In the genomic region with DNA sequence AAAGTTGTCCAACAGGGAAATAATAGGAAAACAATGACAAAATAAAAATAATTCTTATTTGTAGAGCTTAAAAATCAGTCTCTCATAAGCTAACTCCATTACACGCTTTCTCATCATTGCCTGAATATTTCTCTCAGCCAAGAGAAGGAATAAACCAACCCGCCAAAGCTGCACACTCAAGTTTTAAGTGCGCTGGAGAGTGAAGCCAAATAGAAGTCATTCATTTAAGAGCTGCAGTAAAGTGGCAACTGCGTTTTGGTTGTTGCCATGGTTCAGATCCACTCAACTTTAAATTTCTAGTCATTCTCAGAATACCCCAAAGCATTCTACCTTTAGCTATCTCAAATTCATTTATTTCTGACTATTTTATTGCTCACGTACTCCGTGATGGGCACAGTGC, we compare ENCODE assay signal across 25 cellular contexts.
DNase-seq lines count a peak whose midpoint lies in the region; ATAC-seq, FAIRE-seq and TF ChIP-seq lines count a peak whose summit lies in the region.
"Had no signal": no experiment of that assay in that cellular context is flagged by ENCODE, and none has a peak within 500 bp of the region (broad histone marks: within the 10 kb centered on the region; RNA-seq: fewer than 3 reads in every experiment).

No MANE protein-coding gene starts in this region.

- no peak overlapping the region for H2BK15ac ChIP-seq in H1 (ENCODE audit: low read length)

- peaks cover 0 to 1% (median 0%) of the 10 kb centered on the region in 4 experiments; a peak in 2 of 7 replicates for H3K27me3 ChIP-seq in H1 (replicated peaks in 1 of 4; ENCODE audit: control insufficient read depth in 3 of 4, extremely low read depth in 1 of 4, insufficient read depth in 3 of 4, low read length in 3 of 4)
- no peaks in the 10 kb centered on the region for H3K27me3 ChIP-seq in lower lobe of right lung (ENCODE audit: low read depth)
- H3K27me3 ChIP-seq in upper lobe of right lung: no peaks in the 10 kb centered on the region
- H3K27me3 ChIP-seq: BLaER1 treated with 17β-estradiol and CSF1 and Interleukin-3, amounts not matched to agents 10 nM and 100 nM had no signal

- no peaks in the 10 kb centered on the region for H3K4me1 ChIP-seq in H1 (replicated peaks in 1 of 4; ENCODE audit: control insufficient read depth in 3 of 4, insufficient read depth in 4 of 4, low read length in 3 of 4)
- H3K4me1 ChIP-seq in lower lobe of right lung: no peaks in the 10 kb centered on the region
- no peaks in the 10 kb centered on the region for H3K4me1 ChIP-seq in upper lobe of right lung
- H3K4me1 ChIP-seq: BLaER1 treated with 17β-estradiol and CSF1 and Interleukin-3, amounts not matched to agents 10 nM and 100 nM; Caco-2 had no signal

- no peaks in the 10 kb centered on the region for H3K79me1 ChIP-seq in H1 (ENCODE audit: low read depth, low read length)

- POLR2A ChIA-PET in H1 (lab: Charles Lee; ENCODE audit: partially characterized antibody): no interaction called here

- no peak overlapping the region for H3K56ac ChIP-seq in H1 (replicated peaks; ENCODE audit: insufficient read length, low read depth, low read length)

- H3K36me3 ChIP-seq in H1 (ENCODE audit: control insufficient read depth in 2 of 4, insufficient read depth in 4 of 4, low read length in 3 of 4) (no peaks in the 10 kb centered on the region), lower lobe of right lung (no peaks in the 10 kb centered on the region), upper lobe of right lung (no peaks in the 10 kb centered on the region)
- H3K36me3 ChIP-seq: BLaER1 treated with 17β-estradiol and CSF1 and Interleukin-3, amounts not matched to agents 10 nM and 100 nM had no signal

- CTCF ChIA-PET in H1 (lab: Charles Lee; ENCODE audit: partially characterized antibody): interaction anchor here (0.6 kb wide), 1 partner anchor 78 kb away, joined by 3 read pairs; no protein-coding TSS in a partner anchor

- no peak overlapping the region for H4K5ac ChIP-seq in H1 (ENCODE audit: insufficient read length, low read depth, low read length)

- no peak overlapping the region for H3K9ac ChIP-seq in H1 (replicated peaks in 1 of 4; ENCODE audit: extremely low read depth in 1 of 4, low read depth in 3 of 4, low read length in 3 of 4)
- H3K9ac ChIP-seq: BLaER1 treated with 17β-estradiol and CSF1 and Interleukin-3, amounts not matched to agents 10 nM and 100 nM had no signal

- 90% methylated on average over 6 of the region's 6 CpGs; no CpG with 5 or more reads in 1 of the 2 experiments for WGBS in H1 (ENCODE audit: extremely low coverage in 1 of 2, insufficient coverage in 1 of 2, insufficient read length in 1 of 2, insufficient replicate concordance in 2 of 2, low coverage in 1 of 2, low lambda C conversion rate in 2 of 2, missing lambda C conversion rate in 1 of 2), 2 experiments

- TF ChIP-seq RAD21 in H1 (IDR thresholded peaks at IDR 0.05 in 1 of 2, conservative IDR thresholded peaks at IDR 0.05 in 1 of 2; ENCODE audit: low read depth in 2 of 2, low read length in 2 of 2): no peak

- TF ChIP-seq POLR2A in H1 (IDR thresholded peaks at IDR 0.05; ENCODE audit: control extremely low read depth in 1 of 2, low read depth in 2 of 2, low read length in 2 of 2): no peak

- H4K8ac ChIP-seq in H1 (ENCODE audit: extremely low read depth, insufficient read depth, low read length): no peak overlapping the region

- no peak overlapping the region for H2BK20ac ChIP-seq in H1 (ENCODE audit: low read length)

- no peak overlapping the region for H4K91ac ChIP-seq in H1 (replicated peaks; ENCODE audit: insufficient read length, low read length)

- no peak overlapping the region for H3K18ac ChIP-seq in H1 (ENCODE audit: extremely low read depth, low read length)

- H2BK120ac ChIP-seq in H1 (replicated peaks; ENCODE audit: low read depth, low read length): no peak overlapping the region

- intact Hi-C loops in lower lobe of right lung (cut with DNase I) (no loop called here), upper lobe of right lung (cut with DNase I) (no loop called here)

- no peaks in the 10 kb centered on the region for H4K20me1 ChIP-seq in H1 (replicated peaks in 1 of 2; ENCODE audit: control insufficient read depth in 1 of 2, insufficient read depth in 2 of 2, low read length in 2 of 2)
- H4K20me1 ChIP-seq: BLaER1 treated with 17β-estradiol and CSF1 and Interleukin-3, amounts not matched to agents 10 nM and 100 nM had no signal

- no peak overlapping the region for H3K23ac ChIP-seq in H1 (ENCODE audit: insufficient read length)

- H3K27ac ChIP-seq in H1 (ENCODE audit: low read depth, low read length): no peak overlapping the region
- no peak overlapping the region for H3K27ac ChIP-seq in lower lobe of right lung
- H3K27ac ChIP-seq in upper lobe of right lung: no peak overlapping the region
- H3K27ac ChIP-seq: BLaER1 treated with 17β-estradiol and CSF1 and Interleukin-3, amounts not matched to agents 10 nM and 100 nM; C4-2B had no signal

- no peak for DNase-seq in H1 (ENCODE audit: low read depth in 1 of 2, low spot score in 2 of 2)
- DNase-seq in lower lobe of right lung: no peak
- DNase-seq in upper lobe of right lung: no peak
- no peak for DNase-seq in DMS114 treated with DMSO at 0.1 percent for 48 hours (lab: John Stamatoyannopoulos, UW; ENCODE audit: unreplicated experiment)
- no peak for DNase-seq in RKO (ENCODE audit: low spot score)
- DNase-seq in NCI-H2029 (lab: John Stamatoyannopoulos, UW): no peak
- DNase-seq: 8988T; AML-193; Caco-2; Calu3; CD4-positive, alpha-beta T cell; CD8-positive, alpha-beta T cell; DMS153; DMS53; DMS79; DND-41; EL; GDM1 had no signal

- no peak for TF ChIP-seq CTCF in H1 (IDR thresholded peaks at IDR 0.05; ENCODE audit: control extremely low read depth in 1 of 3, insufficient read depth in 1 of 3, low read depth in 1 of 3, low read length in 3 of 3)
- TF ChIP-seq CTCF in lower lobe of right lung (IDR thresholded peaks at IDR 0.05): no peak
- no peak for TF ChIP-seq CTCF in upper lobe of right lung (IDR thresholded peaks at IDR 0.05)

- H2BK12ac ChIP-seq in H1 (ENCODE audit: low read depth, low read length): no peak overlapping the region

- H3K79me2 ChIP-seq in H1 (ENCODE audit: control insufficient read depth in 1 of 2, insufficient read depth in 2 of 2, low read length in 2 of 2): no peaks in the 10 kb centered on the region

- H2AK5ac ChIP-seq in H1 (ENCODE audit: low read depth, low read length): no peak overlapping the region

- no peak overlapping the region for H3K4me2 ChIP-seq in H1 (ENCODE audit: insufficient read depth in 1 of 2, low read depth in 2 of 2, low read length in 2 of 2)
- H3K4me2 ChIP-seq: BLaER1 treated with 17β-estradiol and CSF1 and Interleukin-3, amounts not matched to agents 10 nM and 100 nM had no signal

- no peaks in the 10 kb centered on the region for H3K9me3 ChIP-seq in H1 (ENCODE audit: insufficient read depth in 2 of 2, low read depth in 1 of 2, low read length in 1 of 2)
- no peaks in the 10 kb centered on the region for H3K9me3 ChIP-seq in lower lobe of right lung
- H3K9me3 ChIP-seq in upper lobe of right lung: no peaks in the 10 kb centered on the region
- H3K9me3 ChIP-seq: BLaER1 treated with 17β-estradiol and CSF1 and Interleukin-3, amounts not matched to agents 10 nM and 100 nM had no signal

- H2AFZ ChIP-seq in H1 (ENCODE audit: low read length): 0 out of 2 replicates have a peak overlapping the region, but pooled peaks have one; percentile 30

- no peak for TF ChIP-seq EP300 in H1 (IDR thresholded peaks at IDR 0.05; ENCODE audit: borderline replicate concordance in 1 of 2, low read depth in 2 of 2, low read length in 2 of 2)

- FAIRE-seq in H1 (lab: Jason Lieb, UNC): no peak
- FAIRE-seq: A204.1, D721Med, GM12878, GM12892, GM18507 had no signal

- no peak overlapping the region for H3K14ac ChIP-seq in H1 (ENCODE audit: insufficient read length)

- ATAC-seq in lower lobe of right lung (peak; percentile 83 to 91), upper lobe of right lung (peak; percentile 71)
- ATAC-seq: CD8-positive, alpha-beta T cell; GM12878 had no signal

- no peak overlapping the region for H3K4ac ChIP-seq in H1 (replicated peaks; ENCODE audit: insufficient read length, low read depth, low read length)

- no peaks in the 10 kb centered on the region for H3K23me2 ChIP-seq in H1 (ENCODE audit: low read depth, low read length)

- H3K4me3 ChIP-seq in H1 (ENCODE audit: extremely low read depth in 1 of 4, insufficient read depth in 2 of 4, low read depth in 3 of 4, low read length in 4 of 4) (no peak overlapping the region), lower lobe of right lung (no peak overlapping the region), upper lobe of right lung (no peak overlapping the region)
- H3K4me3 ChIP-seq: BLaER1 treated with 17β-estradiol and CSF1 and Interleukin-3, amounts not matched to agents 10 nM and 100 nM; GM12878 had no signal

- H2BK5ac ChIP-seq in H1 (ENCODE audit: low read depth, low read length): no peak overlapping the region

TF ChIP-seq in H1, 55 proteins besides CTCF, POLR2A, EP300 and RAD21:
- TF ChIP-seq NRF1 (IDR thresholded peaks at IDR 0.05; ENCODE audit: low read depth, low read length) (no peak), POU5F1 (IDR thresholded peaks at IDR 0.05; ENCODE audit: low read depth, low read length) (no peak), TCF12 (IDR thresholded peaks at IDR 0.05; ENCODE audit: low read depth, low read length) (no peak), YY1 (IDR thresholded peaks at IDR 0.05; ENCODE audit: low read depth, low read length) (no peak), JUN (IDR thresholded peaks at IDR 0.05; ENCODE audit: low read depth, low read length) (no peak), TBP (IDR thresholded peaks at IDR 0.05; ENCODE audit: low read depth, low read length) (no peak)
